8 cellular contexts compared by ENCODE assay signal in the genomic region with DNA sequence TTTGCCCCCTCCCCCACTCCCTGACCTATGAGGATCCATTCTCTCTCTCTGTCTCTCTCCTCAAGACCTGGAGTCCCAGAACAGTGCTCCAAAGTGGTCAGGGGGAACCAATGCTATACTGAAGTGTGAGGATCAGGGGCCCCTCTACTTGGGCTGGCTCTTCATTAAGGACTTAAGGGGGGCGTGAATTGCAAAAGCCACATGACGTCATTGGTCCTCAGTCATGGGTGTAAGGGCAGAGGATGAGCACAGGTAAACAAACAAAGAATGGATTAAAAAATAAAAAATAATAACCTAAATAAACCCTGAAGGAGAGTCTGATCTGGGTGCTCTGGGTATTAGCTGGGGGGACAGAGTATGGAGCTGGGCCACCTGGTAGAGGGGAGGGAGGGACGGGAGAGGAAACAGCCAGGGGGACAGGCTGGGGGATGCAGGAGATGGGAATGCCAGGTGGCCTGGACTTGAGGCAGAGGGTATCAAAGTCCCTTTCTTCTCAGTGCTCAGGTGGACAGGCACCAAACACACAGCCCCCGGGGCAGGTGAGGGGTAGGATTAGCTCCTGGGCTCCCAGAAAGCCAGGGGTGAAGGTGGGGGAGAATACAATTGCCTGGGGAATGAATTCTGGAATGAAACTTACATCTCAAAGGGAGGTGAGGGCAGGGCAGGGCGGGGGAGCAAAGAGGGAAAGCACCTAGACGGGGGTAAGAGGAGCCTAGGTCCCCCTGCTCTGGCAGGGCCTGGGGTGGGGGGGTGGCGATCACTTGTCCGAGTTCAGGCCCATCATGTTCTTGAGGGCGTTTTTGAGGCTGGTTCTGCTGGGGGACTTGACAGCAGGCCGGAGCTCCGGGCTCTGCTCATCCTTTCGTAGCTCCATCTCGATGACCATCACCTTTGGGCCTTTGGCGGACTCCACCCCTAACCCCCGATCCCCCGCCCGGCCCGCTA.
A peak's percentile ranks its signal among the peaks of the same experiment; 100 is the strongest.
DNase-seq lines count a peak whose midpoint lies in the region; ATAC-seq lines count a peak whose summit lies in the region.

No MANE protein-coding gene starts in this region.

- peak overlapping the region; percentile 99 for H3K4me3 Mint-ChIP-seq in central memory CD8-positive, alpha-beta T cell

- DNase-seq in central memory CD8-positive, alpha-beta T cell (ENCODE audit: low spot score in 2 of 2): no peak
- DNase-seq in ACHN (no peak), DMS53 treated with DMSO at 0.1 percent for 48 hours (lab: John Stamatoyannopoulos, UW; ENCODE audit: unreplicated experiment) (no peak), HUDEP-2 (lab: John Stamatoyannopoulos, UW; ENCODE audit: unreplicated experiment in 76 of 76) (no peak)

- no peaks in the 10 kb centered on the region for H3K27me3 Mint-ChIP-seq in central memory CD8-positive, alpha-beta T cell

- H3K36me3 Mint-ChIP-seq in central memory CD8-positive, alpha-beta T cell (ENCODE audit: insufficient read depth): no peaks in the 10 kb centered on the region

- H3K27me3 ChIP-seq in ACC112 (ENCODE audit: insufficient read depth, low read length): no peaks in the 10 kb centered on the region
- no peaks in the 10 kb centered on the region for H3K27me3 ChIP-seq in muscle layer of colon (ENCODE audit: control insufficient read depth in 1 of 2, insufficient read depth in 2 of 2, low read length in 2 of 2)

- H3K4me1 Mint-ChIP-seq in central memory CD8-positive, alpha-beta T cell: peaks cover 23% of the 10 kb centered on the region

- H3K79me2 ChIP-seq in ACC112 (ENCODE audit: control insufficient read depth, insufficient read depth, low read length, unreplicated experiment): peaks cover 12% of the 10 kb centered on the region

- in situ Hi-C loops in ACHN (cut with HindIII; ENCODE audit: low pct_ligation_motif_present, low pct_unique_long_range_greater_than_20kb, low sequenced_read_pairs): loop anchor here (25.0 kb wide), 1 partner anchor 93 kb away; the partner anchor contains the start of genes APOA2, FCER1G and NDUFS2

- H3K4me3 ChIP-seq in ACC112 (ENCODE audit: low read depth, low read length): peak overlapping the region; percentile 84
- peak overlapping the region; percentile 70 to 73 for H3K4me3 ChIP-seq in muscle layer of colon (ENCODE audit: low read depth in 1 of 2, low read length in 2 of 2)

- H3K4me1 ChIP-seq in ACC112 (ENCODE audit: control insufficient read depth, insufficient read depth, low read length, unreplicated experiment) (peaks cover 45% of the 10 kb centered on the region), muscle layer of colon (ENCODE audit: insufficient read depth, low read length) (peaks cover 5% of the 10 kb centered on the region)

- H3K36me3 ChIP-seq in ACC112 (ENCODE audit: insufficient read depth, low read length): no peaks in the 10 kb centered on the region
- H3K36me3 ChIP-seq in muscle layer of colon (ENCODE audit: insufficient read depth, low read length): no peaks in the 10 kb centered on the region

- no peaks in the 10 kb centered on the region for H3K9me3 ChIP-seq in muscle layer of colon (ENCODE audit: low read length)

- peak overlapping the region; percentile 59 for H3K9ac ChIP-seq in muscle layer of colon (ENCODE audit: low read length)

- ATAC-seq in HG03354 (IDR thresholded peaks at IDR 0.05; ENCODE audit: poor library complexity, severe bottlenecking, unreplicated experiment) (peak; percentile 5), GM18870 (IDR thresholded peaks at IDR 0.05; ENCODE audit: unreplicated experiment) (no peak)
- ATAC-seq in central memory CD8-positive, alpha-beta T cell (replicated peaks; ENCODE audit: extremely low read depth, poor library complexity, severe bottlenecking): peak; percentile 24

- peak overlapping the region; percentile 11 for H2AFZ ChIP-seq in ACC112 (ENCODE audit: low read length, unreplicated experiment)

- H3K27ac ChIP-seq in ACC112 (ENCODE audit: low read depth, low read length): no peak overlapping the region
- H3K27ac ChIP-seq in muscle layer of colon (ENCODE audit: low read depth, low read length): peak overlapping the region; percentile 63

- H3K9me3 Mint-ChIP-seq in central memory CD8-positive, alpha-beta T cell: no peaks in the 10 kb centered on the region

- H3K27ac Mint-ChIP-seq in central memory CD8-positive, alpha-beta T cell (ENCODE audit: low read depth): peak overlapping the region; percentile 93
